Comparison of ENCODE assay signal across 8 cellular contexts in the genomic region with DNA sequence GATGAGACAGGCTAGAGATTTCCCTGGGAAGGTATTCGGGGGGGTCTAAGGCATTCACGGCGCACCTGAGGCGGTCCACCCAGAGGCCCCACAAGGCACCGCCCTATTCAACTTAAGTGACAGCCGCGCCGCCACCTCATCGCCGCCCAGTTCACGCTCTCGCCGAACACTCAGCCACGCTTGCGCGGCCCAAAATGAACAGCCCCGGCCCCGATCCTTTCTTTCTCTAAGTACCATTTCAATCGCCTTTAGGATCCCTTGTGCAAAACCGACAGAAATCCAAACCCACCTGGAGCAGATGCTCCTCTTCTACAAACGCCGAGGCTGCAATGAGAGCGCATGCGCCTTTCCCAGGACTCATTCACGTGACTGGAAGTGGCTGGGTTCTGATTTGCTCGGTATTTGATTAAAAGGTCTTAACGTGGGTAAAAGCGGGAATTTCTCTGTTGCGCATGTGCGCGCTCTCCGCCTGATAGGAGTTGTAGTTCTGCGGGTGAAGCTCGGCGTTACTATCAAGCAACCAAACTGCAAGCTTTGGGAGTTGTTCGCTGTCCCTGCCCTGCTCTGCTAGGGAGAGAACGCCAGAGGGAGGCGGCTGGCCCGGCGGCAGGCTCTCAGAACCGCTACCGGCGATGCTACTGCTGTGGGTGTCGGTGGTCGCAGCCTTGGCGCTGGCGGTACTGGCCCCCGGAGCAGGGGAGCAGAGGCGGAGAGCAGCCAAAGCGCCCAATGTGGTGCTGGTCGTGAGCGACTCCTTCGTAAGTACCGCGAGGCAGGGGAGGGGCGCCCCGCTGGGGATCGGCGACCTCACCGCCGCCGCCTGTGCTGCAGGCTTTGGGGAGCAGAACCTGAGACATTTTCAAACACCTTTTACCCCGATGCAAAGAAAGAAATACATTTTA. TPM values are rescaled to one million over a fixed set of nuclear protein-coding genes. Genes with fewer than 3 reads are reported as not detected.
A peak's percentile ranks its signal among the peaks of the same experiment; 100 is the strongest.
DNase-seq lines count a peak whose midpoint lies in the region; TF ChIP-seq lines count a peak whose summit lies in the region.

TSS of gene ARSK (plus strand) at position 455 of the 902 bp plus-strand sequence. CDS start at position 633, 178 bp downstream.
TSS of gene SKIC3 (minus strand) at position 331 of the 902 bp plus-strand sequence. CDS start 7,827 bp downstream, outside the sequence.

- no peak within 1 kb of the TSS for H3K56ac ChIP-seq in H9 (ENCODE audit: insufficient read length, low read depth, low read length)

- H3K27ac ChIP-seq in H9 (ENCODE audit: insufficient read length, low read depth, low read length) (peak within 1 kb of the TSS; percentile 27), stomach smooth muscle (ENCODE audit: low read length) (peak within 1 kb of the TSS; percentile 56)

- H3K4me3 ChIP-seq in foreskin fibroblast (ENCODE audit: low read depth in 1 of 2, low read length in 2 of 2) (peak within 1 kb of the TSS; percentile 87 to 90), stomach smooth muscle (ENCODE audit: low read length in 2 of 2) (peak within 1 kb of the TSS; percentile 90 to 93)

- no peak within 1 kb of the TSS for H2BK12ac ChIP-seq in H9 (ENCODE audit: insufficient read length, low read depth, low read length)

- no peaks in the 10 kb centered on the region for H3K9me3 ChIP-seq in H9 (ENCODE audit: control insufficient read depth, low read depth, low read length)
- no peaks in the 10 kb centered on the region for H3K9me3 ChIP-seq in stomach smooth muscle (ENCODE audit: control insufficient read depth in 2 of 2, low read length in 2 of 2)

- peaks cover 3% of the 10 kb centered on the region for H3K23me2 ChIP-seq in H9 (ENCODE audit: insufficient read length, low read depth, low read length, poor library complexity, severe bottlenecking)

- no CpG with 5 or more reads among the region's 63 CpGs for WGBS in H9 (ENCODE audit: extremely low coverage, insufficient read length, low lambda C conversion rate)

- H3K4me1 ChIP-seq in H9 (ENCODE audit: insufficient read depth, low read length): peaks cover 3% of the 10 kb centered on the region; the same call in 1 of the 2 replicates
- H3K4me1 ChIP-seq in stomach smooth muscle (ENCODE audit: control insufficient read depth, insufficient read depth, low read length): peaks cover 10% of the 10 kb centered on the region

- H3K27ac Mint-ChIP-seq in H9 (peak within 1 kb of the TSS; percentile 89 to 98 (median 97)), neural crest cell (ENCODE audit: unreplicated experiment) (peak within 1 kb of the TSS; percentile 79)

- no peak within 1 kb of the TSS for H3K4ac ChIP-seq in H9 (ENCODE audit: low read depth, low read length)

- in situ Hi-C loops in G401 (cut with HindIII; ENCODE audit: low sequenced_read_pairs): no loop called here

- no peak within 1 kb of the TSS for H4K91ac ChIP-seq in H9 (ENCODE audit: insufficient read length, low read depth, low read length)

- no peak within 1 kb of the TSS for H2BK20ac ChIP-seq in H9 (ENCODE audit: low read depth, low read length, poor library complexity, severe bottlenecking)

- peak within 1 kb of the TSS; percentile 32 for H3K18ac ChIP-seq in H9 (ENCODE audit: insufficient read length, low read depth, low read length)

- peak within 1 kb of the TSS; percentile 79 to 90 for H3K4me3 Mint-ChIP-seq in H9
- peak within 1 kb of the TSS; percentile 96 for H3K4me3 Mint-ChIP-seq in neural crest cell

- H3K79me2 ChIP-seq in H9 (ENCODE audit: insufficient read depth, low read length): peaks cover 3% of the 10 kb centered on the region; the same call in 1 of the 2 replicates

- H3K27me3 Mint-ChIP-seq in H9 (ENCODE audit: low read depth): no peaks in the 10 kb centered on the region
- H3K27me3 Mint-ChIP-seq in neural crest cell (ENCODE audit: low read depth): no peaks in the 10 kb centered on the region

- H3K79me1 ChIP-seq in H9 (ENCODE audit: insufficient read depth, low read depth, low read length, poor library complexity, severe bottlenecking): peaks cover 5% of the 10 kb centered on the region

- DNase-seq in G401 (ENCODE audit: low spot score) (peak; percentile 98), H9 (peak; percentile 96), M059J (ENCODE audit: low read depth) (peak; percentile 98), SHP77 (lab: John Stamatoyannopoulos, UW) (peak; percentile 95 to 96), activated gamma-delta T cell treated with Interleukin-2 at 50 U/mL for 16 hours (peak; percentile 87), foreskin fibroblast (peak; percentile 98 to 99), neural crest cell (ENCODE audit: low read depth, low spot score) (peak; percentile 84)

- no peak within 1 kb of the TSS for H4K5ac ChIP-seq in H9 (ENCODE audit: insufficient read length, low read depth, low read length)

- no peaks in the 10 kb centered on the region for H4K20me1 ChIP-seq in H9 (ENCODE audit: control insufficient read depth, insufficient read depth, insufficient read length)

- H3K14ac ChIP-seq in H9 (ENCODE audit: insufficient read depth, low read length): peak within 1 kb of the TSS; percentile 86; the same call in 1 of the 2 replicates

- H3K9ac ChIP-seq in H9 (ENCODE audit: extremely low read depth, insufficient read length, low read length) (peak within 1 kb of the TSS; percentile 86), stomach smooth muscle (ENCODE audit: low read length in 2 of 2) (peak within 1 kb of the TSS; percentile 80 to 91)

- peak within 1 kb of the TSS; percentile 98 for H3K4me2 ChIP-seq in H9 (ENCODE audit: insufficient read depth, insufficient read length, low read length)

- H3K36me3 Mint-ChIP-seq in H9 (ENCODE audit: insufficient read depth in 1 of 3, low read depth in 3 of 3): peaks cover 7 to 10% (median 7%) of the 10 kb centered on the region in 3 experiments; a peak in 6 of 7 replicates
- H3K36me3 Mint-ChIP-seq in neural crest cell (ENCODE audit: low read depth): peaks cover 3% of the 10 kb centered on the region

- H3K36me3 ChIP-seq in stomach smooth muscle (ENCODE audit: control insufficient read depth in 2 of 2, insufficient read depth in 2 of 2, low read length in 2 of 2): peaks cover 0 to 3% of the 10 kb centered on the region in 2 donors

- H2BK120ac ChIP-seq in H9 (ENCODE audit: low read depth, low read length, poor library complexity, severe bottlenecking): no peak within 1 kb of the TSS

- no peak within 1 kb of the TSS for H3T11ph ChIP-seq in H9 (ENCODE audit: low read length)

- TF ChIP-seq CTCF in H9 (conservative IDR thresholded peaks at IDR 0.05) (peak; percentile 42; the same call in 2 of the 3 replicates), foreskin fibroblast (IDR thresholded peaks at IDR 0.05; ENCODE audit: low read depth, low read length) (peak; percentile 51), neural crest cell (conservative IDR thresholded peaks at IDR 0.05) (peak; percentile 55)

- no peak within 1 kb of the TSS for H2BK15ac ChIP-seq in H9 (ENCODE audit: low read depth, low read length)

- no peak within 1 kb of the TSS for H4K8ac ChIP-seq in H9 (replicated peaks; ENCODE audit: insufficient read length, low read depth, low read length)

- H3K4me1 Mint-ChIP-seq in H9: peaks cover 13% of the 10 kb centered on the region in 2 experiments
- peaks cover 34% of the 10 kb centered on the region for H3K4me1 Mint-ChIP-seq in neural crest cell

- H3K9me3 Mint-ChIP-seq in H9: no peaks in the 10 kb centered on the region
- no peaks in the 10 kb centered on the region for H3K9me3 Mint-ChIP-seq in neural crest cell

- H2BK5ac ChIP-seq in H9 (ENCODE audit: insufficient read length, low read length): no peak within 1 kb of the TSS

- H3K27me3 ChIP-seq in H9 (ENCODE audit: insufficient read depth, low read length) (no peaks in the 10 kb centered on the region), stomach smooth muscle (ENCODE audit: control insufficient read depth in 1 of 2, insufficient read depth in 2 of 2, low read length in 2 of 2) (no peaks in the 10 kb centered on the region)

- peak within 1 kb of the TSS; percentile 89 for H2AFZ ChIP-seq in H9 (ENCODE audit: low read length)

- H3K23ac ChIP-seq in H9 (ENCODE audit: insufficient read length, low read depth, low read length): no peak within 1 kb of the TSS

- no peak within 1 kb of the TSS for H2AK5ac ChIP-seq in H9 (ENCODE audit: insufficient read length, low read length)

RNA-seq across cellular contexts. Expression of gene ARSK, which starts in this region (rescaled TPM):
- 4.5 and 11.0 TPM in 2 replicates for total RNA-seq in G401 (2014; rRNA removed; shearing (Covaris generic))
- total RNA-seq in H9 (2021) (8.5 and 8.6 TPM in 2 replicates), neural crest cell (7.8 and 8.9 TPM in 2 replicates)
- 12.3 and 13.4 TPM in 2 replicates for total RNA-seq in M059J (2014; rRNA removed; shearing (Covaris generic))

RNA-seq across cellular contexts. Expression of gene SKIC3, which starts in this region (rescaled TPM):
- 45.8 and 59.0 TPM in 2 replicates for total RNA-seq in G401 (2014; rRNA removed; shearing (Covaris generic))
- total RNA-seq in H9 (2021): 64.7 and 69.3 TPM in 2 replicates
- 36.8 and 44.8 TPM in 2 replicates for total RNA-seq in M059J (2014; rRNA removed; shearing (Covaris generic))
- 77.0 and 79.3 TPM in 2 replicates for total RNA-seq in neural crest cell

Comparison
In these comparisons a context has a peak if more than half of its experiments do, and no peak if none do; other contexts are left out.
1. Peak in every context shown above with its lines: DNase-seq, H3K4me3 ChIP-seq and H3K27ac ChIP-seq.